In genomic region chr16:89122322-89122831, GRCh38 we compare ENCODE assay signal across 8 cellular contexts. TPM values are rescaled to one million over a fixed set of nuclear protein-coding genes. Genes with fewer than 3 reads are reported as not detected.
A peak's percentile ranks its signal among the peaks of the same experiment; 100 is the strongest.
DNase-seq lines count a peak whose midpoint lies in the region; ATAC-seq lines count a peak whose summit lies in the region.

No MANE protein-coding gene starts in this region.

- peaks cover 7% of the 10 kb centered on the region for H3K4me1 Mint-ChIP-seq in activated naive CD8-positive, alpha-beta T cell treated with anti-CD3 and anti-CD28 coated beads, Interleukin-2, amount 10 ng/mL, durations not matched to agents 7 days and 5 days
- peaks cover 15 to 17% of the 10 kb centered on the region in 2 donors for H3K4me1 Mint-ChIP-seq in immature natural killer cell

- H3K4me3 Mint-ChIP-seq in activated naive CD8-positive, alpha-beta T cell treated with anti-CD3 and anti-CD28 coated beads, Interleukin-2, amount 10 ng/mL, durations not matched to agents 7 days and 5 days, result no peak overlapping the region
- no peak overlapping the region for H3K4me3 Mint-ChIP-seq in immature natural killer cell

- ATAC-seq in HG02885 (IDR thresholded peaks at IDR 0.05; ENCODE audit: poor library complexity, unreplicated experiment), result peak; percentile 37
- peak; percentile 73 for ATAC-seq in activated naive CD8-positive, alpha-beta T cell treated with anti-CD3 and anti-CD28 coated beads, Interleukin-2, amount 10 ng/mL, durations not matched to agents 7 days and 5 days (ENCODE audit: low read depth)
- ATAC-seq in GM21528 (IDR thresholded peaks at IDR 0.05; ENCODE audit: low FRiP score, unreplicated experiment), result no peak

- POLR2A ChIA-PET in activated naive CD8-positive, alpha-beta T cell treated with anti-CD3 and anti-CD28 coated beads, Interleukin-2, amount 10 ng/mL, durations not matched to agents 7 days and 5 days (lab: Charles Lee), result no interaction called here

- H3K27ac Mint-ChIP-seq in activated naive CD8-positive, alpha-beta T cell treated with anti-CD3 and anti-CD28 coated beads, Interleukin-2, amount 10 ng/mL, durations not matched to agents 7 days and 5 days, result peak overlapping the region; percentile 70
- no peak overlapping the region for H3K27ac Mint-ChIP-seq in immature natural killer cell

- peaks cover 29% of the 10 kb centered on the region for H3K36me3 Mint-ChIP-seq in activated naive CD8-positive, alpha-beta T cell treated with anti-CD3 and anti-CD28 coated beads, Interleukin-2, amount 10 ng/mL, durations not matched to agents 7 days and 5 days
- H3K36me3 Mint-ChIP-seq in immature natural killer cell, result peaks cover 4 to 20% (median 10%) of the 10 kb centered on the region in 3 donors

- H3K27me3 Mint-ChIP-seq in activated naive CD8-positive, alpha-beta T cell treated with anti-CD3 and anti-CD28 coated beads, Interleukin-2, amount 10 ng/mL, durations not matched to agents 7 days and 5 days, result no peaks in the 10 kb centered on the region
- H3K27me3 Mint-ChIP-seq in immature natural killer cell (ENCODE audit: low read depth in 3 of 3), result peaks cover 0 to 2% (median 0%) of the 10 kb centered on the region in 3 donors

- DNase-seq in NCI-H748 treated with DMSO at 0.1 percent for 48 hours (lab: John Stamatoyannopoulos, UW) (peak; percentile 67), immature natural killer cell (no peak), MV-4-11 (lab: John Stamatoyannopoulos, UW) (no peak), HK-2 (ENCODE audit: unreplicated experiment) (no peak)
- peak; percentile 39 for DNase-seq in activated naive CD8-positive, alpha-beta T cell treated with anti-CD3 and anti-CD28 coated beads, Interleukin-2, amount 10 ng/mL, durations not matched to agents 7 days and 5 days
- peak; percentile 12 to 41 (median 41) for DNase-seq in stimulated activated CD4-positive, alpha-beta T cell treated with anti-CD3 and anti-CD28 coated beads, TNF-alpha, amount 100 ng/mL, for 4 hours (ENCODE audit: low read depth in 3 of 3)

- H3K9me3 Mint-ChIP-seq in activated naive CD8-positive, alpha-beta T cell treated with anti-CD3 and anti-CD28 coated beads, Interleukin-2, amount 10 ng/mL, durations not matched to agents 7 days and 5 days, result no peaks in the 10 kb centered on the region
- H3K9me3 Mint-ChIP-seq in immature natural killer cell, result no peaks in the 10 kb centered on the region

RNA-seq across cellular contexts. Expression of gene ACSF3, which starts 28.7 kb away (rescaled TPM):
- total RNA-seq in activated naive CD8-positive, alpha-beta T cell treated with anti-CD3 and anti-CD28 coated beads, Interleukin-2, amount 10 ng/mL, durations not matched to agents 7 days and 5 days, result 10 to 100 TPM; 53.0 to 53.7 TPM
- polyA plus RNA-seq in immature natural killer cell, result 10 to 100 TPM; 22.7 to 27.7 (median 24.1) TPM

RNA-seq across cellular contexts. Expression of gene CDH15, which starts 49.2 kb away (rescaled TPM):
- not detected for total RNA-seq in activated naive CD8-positive, alpha-beta T cell treated with anti-CD3 and anti-CD28 coated beads, Interleukin-2, amount 10 ng/mL, durations not matched to agents 7 days and 5 days
- not detected for polyA plus RNA-seq in immature natural killer cell

Comparison
In these comparisons a context has a peak if more than half of its experiments do, and no peak if none do; other contexts are left out.
1. DNase-seq: peak in NCI-H748 treated with DMSO at 0.1 percent for 48 hours (single experiment), activated naive CD8-positive, alpha-beta T cell treated with anti-CD3 and anti-CD28 coated beads, Interleukin-2, amount 10 ng/mL, durations not matched to agents 7 days and 5 days (single experiment) and stimulated activated CD4-positive, alpha-beta T cell treated with anti-CD3 and anti-CD28 coated beads, TNF-alpha, amount 100 ng/mL, for 4 hours (3 of 3); none in immature natural killer cell (0 of 3), MV-4-11 (single experiment) and HK-2 (single experiment).